30 cellular contexts compared by ENCODE assay signal in the genomic region with DNA sequence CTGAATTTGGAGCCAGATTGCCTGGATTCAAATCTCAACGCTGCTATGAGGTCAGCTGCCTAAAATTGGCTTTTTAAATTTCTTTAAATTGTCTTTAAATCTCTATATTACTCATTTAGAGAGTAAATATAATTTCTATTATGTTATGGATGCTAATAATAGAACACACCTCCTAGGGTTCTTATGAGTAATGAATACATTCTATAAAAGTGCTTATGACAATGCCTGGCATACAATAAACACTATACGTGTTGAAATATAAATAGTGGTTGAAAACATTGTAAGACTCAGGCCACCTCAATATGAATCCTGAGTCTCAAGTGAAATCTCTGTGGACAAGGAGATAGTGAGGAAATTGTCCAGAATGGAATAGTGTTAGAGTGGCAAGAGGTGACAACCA.
"Had no signal": no experiment of that assay in that cellular context is flagged by ENCODE, and none has a peak within 500 bp of the region (broad histone marks: within the 10 kb centered on the region; RNA-seq: fewer than 3 reads in every experiment).

No MANE protein-coding gene starts in this region.

- ATAC-seq: effector memory CD8-positive, alpha-beta T cell; esophagus mucosa; foreskin keratinocyte; gastrocnemius medialis; gastroesophageal sphincter; heart left ventricle; heart right ventricle had no signal

- H3K27ac Mint-ChIP-seq: dendritic cell treated with granulocyte-macrophage colony-stimulating factor and Interleukin-4, amounts not matched to agents 40 ng/mL and 50 ng/mL, for 4 days; effector memory CD8-positive, alpha-beta T cell; endodermal cell had no signal

- H3K27me3 ChIP-seq: colonic mucosa, dorsolateral prefrontal cortex, esophagus muscularis mucosa, esophagus squamous epithelium, foreskin keratinocyte, gastrocnemius medialis, gastroesophageal sphincter, heart left ventricle, heart right ventricle, hepatocyte had no signal

- H3K4me1 ChIP-seq: colonic mucosa, gastrocnemius medialis had no signal

- FAIRE-seq: colon, endometrium, endothelial cell of umbilical vein, frontal cortex had no signal

- H3K9me3 ChIP-seq: colonic mucosa, esophagus muscularis mucosa, esophagus squamous epithelium, gastrocnemius medialis, gastroesophageal sphincter, heart left ventricle, heart right ventricle had no signal

- H3K4me2 ChIP-seq: hepatocyte had no signal

- DNase-seq: colonic mucosa; cortex of kidney; dermis blood vessel endothelial cell; dorsolateral prefrontal cortex; effector CD4-positive, alpha-beta T cell; effector CD8-positive, alpha-beta T cell; effector memory CD4-positive, alpha-beta T cell; effector memory CD8-positive, alpha-beta T cell; endodermal cell; erythroblast; esophagus squamous epithelium; foreskin fibroblast; foreskin keratinocyte; foreskin melanocyte; gastrocnemius medialis; glutamatergic neuron; head of caudate nucleus; heart left ventricle; heart right ventricle had no signal

- H3K36me3 ChIP-seq: colonic mucosa, esophagus muscularis mucosa, esophagus squamous epithelium, gastrocnemius medialis, gastroesophageal sphincter, heart left ventricle, heart right ventricle had no signal

- H3K79me2 ChIP-seq: hepatocyte had no signal

- H2AFZ ChIP-seq: hepatocyte had no signal

- H3K27ac ChIP-seq: colonic mucosa, coronary artery, dorsolateral prefrontal cortex, epithelial cell of prostate, esophagus muscularis mucosa, esophagus squamous epithelium, foreskin keratinocyte, gastrocnemius medialis, gastroesophageal sphincter, heart left ventricle, heart right ventricle, hepatocyte had no signal

- H3K4me3 Mint-ChIP-seq: dendritic cell treated with granulocyte-macrophage colony-stimulating factor and Interleukin-4, amounts not matched to agents 40 ng/mL and 50 ng/mL, for 4 days; effector memory CD8-positive, alpha-beta T cell; endodermal cell had no signal

- H3K9me3 Mint-ChIP-seq: dendritic cell treated with granulocyte-macrophage colony-stimulating factor and Interleukin-4, amounts not matched to agents 40 ng/mL and 50 ng/mL, for 4 days; effector memory CD8-positive, alpha-beta T cell; endodermal cell had no signal

- H3K4me3 ChIP-seq: colonic mucosa, coronary artery, dorsolateral prefrontal cortex, esophagus muscularis mucosa, esophagus squamous epithelium, gastrocnemius medialis, gastroesophageal sphincter, heart left ventricle, heart right ventricle, hepatocyte had no signal
